9 cellular contexts compared by ENCODE assay signal in the genomic region with DNA sequence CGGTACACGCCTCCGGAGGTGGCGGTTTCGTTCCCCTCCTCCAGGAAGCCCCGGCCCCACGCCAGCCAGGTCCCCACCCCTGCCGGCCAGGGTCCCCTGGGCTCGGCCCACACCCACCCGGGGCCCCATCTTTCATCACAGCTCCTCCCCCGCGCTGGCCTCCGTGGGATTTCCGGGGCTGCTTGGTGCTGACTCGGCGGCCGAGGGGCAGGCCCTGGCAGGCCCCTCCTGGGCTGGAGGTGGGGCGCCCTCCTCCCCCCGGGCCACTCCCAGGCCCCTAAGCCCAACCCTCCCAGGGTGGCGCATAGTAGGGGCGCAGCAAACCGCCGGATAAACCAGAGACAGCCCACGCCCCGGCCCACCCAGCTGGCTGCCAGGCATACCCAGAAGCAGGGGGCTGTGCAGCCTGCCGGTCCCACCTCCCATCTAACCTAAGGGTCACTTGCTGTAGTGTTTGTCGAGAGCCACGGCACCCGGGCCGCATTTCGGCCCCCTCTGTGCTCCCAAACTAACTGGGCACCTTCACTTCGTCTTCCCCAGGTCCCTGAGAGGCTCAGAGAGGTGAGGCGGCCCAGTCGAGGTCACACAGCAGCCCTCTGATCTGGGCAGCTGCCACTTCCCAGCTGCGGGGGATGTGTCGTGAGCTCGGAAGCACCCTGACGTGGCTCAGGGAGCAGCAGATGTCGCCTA. TPM values are rescaled to one million over a fixed set of nuclear protein-coding genes. Genes with fewer than 3 reads are reported as not detected.
A peak's percentile ranks its signal among the peaks of the same experiment; 100 is the strongest.
DNase-seq lines count a peak whose midpoint lies in the region; ATAC-seq and TF ChIP-seq lines count a peak whose summit lies in the region.
"Had no signal": no experiment of that assay in that cellular context is flagged by ENCODE, and none has a peak within 500 bp of the region (broad histone marks: within the 10 kb centered on the region; RNA-seq: fewer than 3 reads in every experiment).

No MANE protein-coding gene starts in this region.

- no peaks in the 10 kb centered on the region for H3K27me3 ChIP-seq in HL-60 (ENCODE audit: insufficient read depth, poor library complexity, severe bottlenecking)
- H3K27me3 ChIP-seq: SJSA1 had no signal

- peak overlapping the region; percentile 58 for H3K27ac ChIP-seq in HL-60 (replicated peaks)
- H3K27ac ChIP-seq: SJSA1 had no signal

- DNase-seq in HL-60 (ENCODE audit: low read depth in 1 of 2, low spot score in 1 of 2) (no peak), activated T-helper 1 cell treated with Interleukin-2 at 50 U/mL for 16 hours (ENCODE audit: low read depth) (peak; percentile 52), cardiac septum (ENCODE audit: low spot score) (peak; percentile 77), DMS114 treated with DMSO at 0.1 percent for 48 hours (lab: John Stamatoyannopoulos, UW; ENCODE audit: unreplicated experiment) (no peak), NCI-H2029 treated with DMSO at 0.1 percent for 48 hours (lab: John Stamatoyannopoulos, UW) (no peak)
- DNase-seq in stimulated activated CD8-positive, alpha-beta memory T cell treated with anti-CD3 and anti-CD28 coated beads, Interleukin-2, amount 100 ng/mL, for 1 hour (ENCODE audit: low read depth in 2 of 2): peak; percentile 54 to 57

- H3K4me3 ChIP-seq in HL-60 (replicated peaks; ENCODE audit: insufficient read depth, low read length): peak overlapping the region; percentile 4; the same call in 1 of the 2 replicates
- H3K4me3 ChIP-seq: SJSA1 had no signal

- intact Hi-C loops in cardiac septum (cut with DNase I): loop anchor here (5.0 kb wide), 1 partner anchor 53 kb away; the partner anchor contains the start of gene PIAS4

- no peak for ATAC-seq in HG03469 (IDR thresholded peaks at IDR 0.05; ENCODE audit: unreplicated experiment)
- no peak for ATAC-seq in GM21786 (IDR thresholded peaks at IDR 0.05; ENCODE audit: unreplicated experiment)

- no peak for TF ChIP-seq CTCF in HL-60 (IDR thresholded peaks at IDR 0.05; ENCODE audit: insufficient read depth, low read length)

RNA-seq across cellular contexts. Expression of gene ZBTB7A, which starts 6.6 kb away (rescaled TPM):
- 29.9 TPM for total RNA-seq in cardiac septum

RNA-seq across cellular contexts. Expression of gene PIAS4, which starts 52.5 kb away (rescaled TPM):
- 18.4 TPM for total RNA-seq in cardiac septum

Comparison
In these comparisons a context has a peak if more than half of its experiments do, and no peak if none do; other contexts are left out.
1. DNase-seq: peak in activated T-helper 1 cell treated with Interleukin-2 at 50 U/mL for 16 hours (single experiment), cardiac septum (single experiment) and stimulated activated CD8-positive, alpha-beta memory T cell treated with anti-CD3 and anti-CD28 coated beads, Interleukin-2, amount 100 ng/mL, for 1 hour (2 of 2); none in HL-60 (0 of 2), DMS114 treated with DMSO at 0.1 percent for 48 hours (single experiment) and NCI-H2029 treated with DMSO at 0.1 percent for 48 hours (single experiment).